9 cellular contexts compared by ENCODE assay signal in genomic region chr1:230191079-230191478, GRCh38.
DNase-seq lines count a peak whose midpoint lies in the region; ATAC-seq and TF ChIP-seq lines count a peak whose summit lies in the region.
"Had no signal": no experiment of that assay in that cellular context is flagged by ENCODE, and none has a peak within 500 bp of the region (broad histone marks: within the 10 kb centered on the region; RNA-seq: fewer than 3 reads in every experiment).

No MANE protein-coding gene starts in this region.

- H3K27me3 Mint-ChIP-seq in Calu3 (ENCODE audit: unreplicated experiment): no peaks in the 10 kb centered on the region

- H3K27me3 ChIP-seq in layer of hippocampus (ENCODE audit: control insufficient read depth, insufficient read depth, low read length) (no peaks in the 10 kb centered on the region), testis (no peaks in the 10 kb centered on the region)

- H3K4me1 ChIP-seq in testis: peaks cover 32% of the 10 kb centered on the region

- H3K27ac ChIP-seq in caudate nucleus (ENCODE audit: low read depth, low read length): peak overlapping the region; percentile 46
- peak overlapping the region; percentile 24 for H3K27ac ChIP-seq in layer of hippocampus (ENCODE audit: low read depth, low read length)
- peak overlapping the region; percentile 40 to 84 for H3K27ac ChIP-seq in testis

- ATAC-seq in GM18909 (IDR thresholded peaks at IDR 0.05; ENCODE audit: poor library complexity, unreplicated experiment) (no peak), HG03460 (IDR thresholded peaks at IDR 0.05; ENCODE audit: unreplicated experiment) (no peak)

- BruUV-seq in Calu3 (replicated peaks; lab: Mats Ljungman, UMichigan): no TSS peak

- H3K4me1 Mint-ChIP-seq in Calu3 (ENCODE audit: low read depth, unreplicated experiment): peaks cover 12% of the 10 kb centered on the region

- CTCF ChIA-PET in Calu3 (lab: Charles Lee): interaction anchor here (0.9 kb wide), 1 partner anchor 14 kb away, joined by 3 read pairs; no protein-coding TSS in a partner anchor

- TF ChIP-seq CTCF in testis (IDR thresholded peaks at IDR 0.05) (peak in 1 of 3 experiments; percentile 11), Calu3 (IDR thresholded peaks at IDR 0.05; ENCODE audit: unreplicated experiment) (no peak)

- no peaks in the 10 kb centered on the region for H3K9me3 Mint-ChIP-seq in Calu3 (ENCODE audit: low read depth, unreplicated experiment)

- H3K4me3 ChIP-seq in testis: no peak overlapping the region

- intact Hi-C loops in testis (cut with DNase I; ENCODE audit: low total_unique reads): no loop called here
- intact Hi-C loops in Calu3 (cut with micrococcal nuclease; ENCODE audit: unreplicated experiment): no loop called here

- no peak for TF ChIP-seq POLR2A in testis (IDR thresholded peaks at IDR 0.05)

- no peak overlapping the region for H3K4me3 Mint-ChIP-seq in Calu3 (ENCODE audit: low read depth, unreplicated experiment)

- no peaks in the 10 kb centered on the region for H3K36me3 ChIP-seq in testis (ENCODE audit: low read depth, missing control alignments)

- H3K9me3 ChIP-seq in testis: no peaks in the 10 kb centered on the region

- H3K27ac Mint-ChIP-seq in Calu3 (ENCODE audit: unreplicated experiment): no peak overlapping the region

- peaks cover 5% of the 10 kb centered on the region for H3K36me3 Mint-ChIP-seq in Calu3 (ENCODE audit: insufficient read depth, unreplicated experiment)

- peak; percentile 88 for DNase-seq in LHCN-M2 (ENCODE audit: low read depth)
- DNase-seq in caudate nucleus (lab: John Stamatoyannopoulos, UW): peak in 8 of 61 donors; percentile 14 to 41 (median 27)
- peak; percentile 91 for DNase-seq in testis
- no peak for DNase-seq in Calu3
- DNase-seq in activated naive CD4-positive, alpha-beta T cell (lab: John Stamatoyannopoulos, UW): no peak
- DNase-seq: NCI-H446 treated with DMSO at 0.1 percent for 48 hours had no signal

- 16 to 31% methylated on average over 5 of the region's 5 CpGs for WGBS in testis, 2 donors

Comparison
In these comparisons a context has a peak if more than half of its experiments do, and no peak if none do; other contexts are left out.
1. DNase-seq: peak in LHCN-M2 (single experiment) and testis (single experiment); none in Calu3 (single experiment) and activated naive CD4-positive, alpha-beta T cell (0 of 4).
2. Peak in every context shown above with its lines, with median percentiles within 50 percentile points of each other: H3K27ac ChIP-seq.